Comparison of ENCODE assay signal across 10 cellular contexts in genomic region chr19:17775991-17776803, GRCh38. TPM values are rescaled to one million over a fixed set of nuclear protein-coding genes. Genes with fewer than 3 reads are reported as not detected.
DNase-seq lines count a peak whose midpoint lies in the region; ATAC-seq and TF ChIP-seq lines count a peak whose summit lies in the region.
"Had no signal": no experiment of that assay in that cellular context is flagged by ENCODE, and none has a peak within 500 bp of the region (broad histone marks: within the 10 kb centered on the region; RNA-seq: fewer than 3 reads in every experiment).

No MANE protein-coding gene starts in this region.

- H3K4me3 ChIP-seq in GM12865 (ENCODE audit: low read depth, low read length) (no peak overlapping the region; the same call in 1 of the 2 replicates), endodermal cell (ENCODE audit: low read length) (no peak overlapping the region)

- no peaks in the 10 kb centered on the region for H3K9me3 ChIP-seq in endodermal cell (ENCODE audit: control insufficient read depth, low read length)

- H3K9ac ChIP-seq in endodermal cell (ENCODE audit: extremely low read depth, low read length, poor library complexity, severe bottlenecking) = no peak overlapping the region

- H3K9me3 Mint-ChIP-seq in endodermal cell (peaks cover 2% of the 10 kb centered on the region), progenitor cell of endocrine pancreas (ENCODE audit: low read depth) (no peaks in the 10 kb centered on the region)

- no peak overlapping the region for H3K27ac Mint-ChIP-seq in endodermal cell
- no peak overlapping the region for H3K27ac Mint-ChIP-seq in progenitor cell of endocrine pancreas

- H3K4me1 Mint-ChIP-seq in endodermal cell = no peaks in the 10 kb centered on the region
- H3K4me1 Mint-ChIP-seq in progenitor cell of endocrine pancreas (ENCODE audit: low read depth) = peaks cover 3% of the 10 kb centered on the region

- H3K36me3 Mint-ChIP-seq in endodermal cell (ENCODE audit: low read depth) (peaks cover 5% of the 10 kb centered on the region), progenitor cell of endocrine pancreas (ENCODE audit: insufficient read depth) (no peaks in the 10 kb centered on the region)

- DNase-seq in GM12865 (ENCODE audit: low read depth) = peak; percentile 92
- no peak for DNase-seq in NCI-H1436 treated with DMSO at 0.1 percent for 48 hours (lab: John Stamatoyannopoulos, UW)
- DNase-seq in GOT3 (lab: John Stamatoyannopoulos, UW) = no peak
- no peak for DNase-seq in endodermal cell
- DNase-seq in progenitor cell of endocrine pancreas (ENCODE audit: low spot score, unreplicated experiment) = no peak
- DNase-seq: foreskin keratinocyte, NCI-H1694 had no signal

- H3K4me3 Mint-ChIP-seq in endodermal cell (no peak overlapping the region), progenitor cell of endocrine pancreas (ENCODE audit: low read depth) (no peak overlapping the region)

- no peak overlapping the region for H3K27ac ChIP-seq in endodermal cell (ENCODE audit: low read depth, low read length)
- H3K27ac ChIP-seq: foreskin keratinocyte had no signal

- no peaks in the 10 kb centered on the region for H3K27me3 ChIP-seq in endodermal cell (ENCODE audit: control insufficient read depth, insufficient read depth, low read length, poor library complexity, severe bottlenecking)
- H3K27me3 ChIP-seq: foreskin keratinocyte had no signal

- WGBS in endodermal cell (ENCODE audit: insufficient coverage in 1 of 2, insufficient read length in 1 of 2), 2 experiments = 86 to 88% methylated on average over 19 to 27 of the region's 27 CpGs

- H3K36me3 ChIP-seq in endodermal cell (ENCODE audit: control insufficient read depth, insufficient read depth, low read length) = no peaks in the 10 kb centered on the region

- H3K4me1 ChIP-seq in endodermal cell (ENCODE audit: control insufficient read depth, insufficient read depth, low read length) = no peaks in the 10 kb centered on the region
- H3K4me1 ChIP-seq: foreskin keratinocyte had no signal

- H3K27me3 Mint-ChIP-seq in endodermal cell (ENCODE audit: insufficient read depth) = peaks cover 5% of the 10 kb centered on the region
- peaks cover 31% of the 10 kb centered on the region for H3K27me3 Mint-ChIP-seq in progenitor cell of endocrine pancreas

- TF ChIP-seq CTCF in GM12865 (IDR thresholded peaks at IDR 0.05; ENCODE audit: insufficient read depth, low read depth, low read length, missing control alignments) (no peak), endodermal cell (conservative IDR thresholded peaks at IDR 0.05) (no peak), progenitor cell of endocrine pancreas (IDR thresholded peaks at IDR 0.05; ENCODE audit: unreplicated experiment) (no peak)

- ATAC-seq in GM21381 (IDR thresholded peaks at IDR 0.05; ENCODE audit: unreplicated experiment) = peak; percentile 62
- peak; percentile 72 for ATAC-seq in HG03342 (IDR thresholded peaks at IDR 0.05; ENCODE audit: unreplicated experiment)
- peak; percentile 27 for ATAC-seq in esophagus mucosa
- ATAC-seq: foreskin keratinocyte had no signal

RNA-seq across cellular contexts. Expression of gene B3GNT3, which starts 18.7 kb away (rescaled TPM):
- 19.4 TPM for total RNA-seq in esophagus mucosa
- total RNA-seq in endodermal cell = 1 to 10 TPM in 1 of 2 donors, under 1 TPM in 1; 0.70 to 1.2 TPM
- 0.18 TPM for polyA plus RNA-seq in endodermal cell (2013, experiment 1 of 2)
- polyA plus RNA-seq in endodermal cell (2013, experiment 2 of 2) = not detected
- 0.13 TPM in 1 of 2 replicates, not detected in the other for total RNA-seq in progenitor cell of endocrine pancreas

RNA-seq across cellular contexts. Expression of gene FCHO1, which starts 24.9 kb away (rescaled TPM):
- total RNA-seq in esophagus mucosa (0.76 TPM), endodermal cell (10 to 100 TPM in 1 of 2 donors, 1 to 10 TPM in 1; 8.5 to 10.2 TPM), progenitor cell of endocrine pancreas (0.98 and 2.2 TPM in 2 replicates)
- 18.8 TPM for polyA plus RNA-seq in endodermal cell (2013, experiment 1 of 2)
- polyA plus RNA-seq in endodermal cell (2013, experiment 2 of 2) = 15.9 TPM

RNA-seq across cellular contexts. Expression of gene INSL3, which starts 45.1 kb away (rescaled TPM):
- total RNA-seq in esophagus mucosa (not detected), endodermal cell (under 1 TPM in 1 of 2 donors, not detected in 1; 0.80 TPM), progenitor cell of endocrine pancreas (not detected in 2 replicates)
- not detected for polyA plus RNA-seq in endodermal cell (2013, experiment 1 of 2)
- polyA plus RNA-seq in endodermal cell (2013, experiment 2 of 2) = not detected

RNA-seq across cellular contexts. Expression of gene MAP1S, which starts 56.9 kb away (rescaled TPM):
- 16.9 TPM for total RNA-seq in esophagus mucosa
- total RNA-seq in endodermal cell = 10 to 100 TPM; 90.2 to 96.7 TPM
- 41.4 TPM for polyA plus RNA-seq in endodermal cell (2013, experiment 1 of 2)
- 38.1 TPM for polyA plus RNA-seq in endodermal cell (2013, experiment 2 of 2)
- 74.9 and 94.2 TPM in 2 replicates for total RNA-seq in progenitor cell of endocrine pancreas
